1 cellular context compared by ENCODE assay signal in the genomic region with DNA sequence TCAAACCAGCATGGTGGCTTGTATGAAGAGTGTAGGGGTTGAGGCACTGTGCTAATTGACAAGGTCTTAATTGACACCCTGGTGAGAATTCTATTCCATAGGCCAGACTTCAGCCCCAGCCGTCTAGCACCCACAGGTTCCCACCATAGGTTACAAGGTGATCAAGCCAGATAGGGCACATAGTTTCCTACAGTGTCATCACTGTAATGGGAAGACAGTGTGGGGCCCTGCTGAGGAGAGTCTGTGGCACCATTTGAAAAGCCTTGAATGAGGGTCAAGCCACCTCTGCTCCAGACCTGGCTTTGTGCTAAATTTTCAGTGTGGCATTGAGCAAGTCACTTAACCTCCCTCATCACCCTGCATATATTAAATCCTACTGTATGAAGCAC.
TF ChIP-seq lines count a peak whose summit lies in the region.

No MANE protein-coding gene starts in this region.

TF ChIP-seq in K562, 482 proteins besides CTCF, POLR2A, EP300 and RAD21:
- no peak for TF ChIP-seq NFIX (CRISPR knock-in tag; IDR thresholded peaks at IDR 0.05; ENCODE audit: low read depth)
- TF ChIP-seq FOXK1 (CRISPR knock-in tag; IDR thresholded peaks at IDR 0.05; ENCODE audit: borderline replicate concordance): no peak
- 0 out of 2 replicates have a peak, but pooled peaks have one; percentile 26 for TF ChIP-seq ZFX (CRISPR knock-in tag; IDR thresholded peaks at IDR 0.05)
- TF ChIP-seq ZBTB5 (IDR thresholded peaks at IDR 0.05): no peak
- TF ChIP-seq CEBPG (CRISPR knock-in tag; IDR thresholded peaks at IDR 0.05): peak; percentile 36; the same call in 1 of the 2 replicates
- TF ChIP-seq CEBPG (tag; conservative IDR thresholded peaks at IDR 0.05 in 1 of 2, IDR thresholded peaks at IDR 0.05 in 1 of 2): no peak
- TF ChIP-seq ATF3 (IDR thresholded peaks at IDR 0.05): no peak
- no peak for TF ChIP-seq ATF3 (CRISPR knock-in tag; conservative IDR thresholded peaks at IDR 0.05)
- peak; percentile 43 for TF ChIP-seq TCF3 (CRISPR knock-in tag; IDR thresholded peaks at IDR 0.05)
- TF ChIP-seq, protein P1, sequence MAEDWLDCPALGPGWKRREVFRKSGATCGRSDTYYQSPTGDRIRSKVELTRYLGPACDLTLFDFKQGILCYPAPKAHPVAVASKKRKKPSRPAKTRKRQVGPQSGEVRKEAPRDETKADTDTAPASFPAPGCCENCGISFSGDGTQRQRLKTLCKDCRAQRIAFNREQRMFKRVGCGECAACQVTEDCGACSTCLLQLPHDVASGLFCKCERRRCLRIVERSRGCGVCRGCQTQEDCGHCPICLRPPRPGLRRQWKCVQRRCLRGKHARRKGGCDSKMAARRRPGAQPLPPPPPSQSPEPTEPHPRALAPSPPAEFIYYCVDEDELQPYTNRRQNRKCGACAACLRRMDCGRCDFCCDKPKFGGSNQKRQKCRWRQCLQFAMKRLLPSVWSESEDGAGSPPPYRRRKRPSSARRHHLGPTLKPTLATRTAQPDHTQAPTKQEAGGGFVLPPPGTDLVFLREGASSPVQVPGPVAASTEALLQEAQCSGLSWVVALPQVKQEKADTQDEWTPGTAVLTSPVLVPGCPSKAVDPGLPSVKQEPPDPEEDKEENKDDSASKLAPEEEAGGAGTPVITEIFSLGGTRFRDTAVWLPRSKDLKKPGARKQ (CRISPR knock-in tag; IDR thresholded peaks at IDR 0.05): no peak
- TF ChIP-seq SMAD2 (IDR thresholded peaks at IDR 0.05; ENCODE audit: low read depth, low read length): no peak
- 0 out of 2 replicates have a peak, but pooled peaks have one; percentile 13 for TF ChIP-seq ARID1B (IDR thresholded peaks at IDR 0.05)
- no peak for TF ChIP-seq STAG1 (CRISPR knock-in tag; IDR thresholded peaks at IDR 0.05; ENCODE audit: borderline replicate concordance)
- peak; percentile 33; the same call in 1 of the 2 replicates for TF ChIP-seq TAL1 (IDR thresholded peaks at IDR 0.05)
- TF ChIP-seq TEAD4 (IDR thresholded peaks at IDR 0.05; ENCODE audit: low read length): peak; percentile 43; the same call in 1 of the 2 replicates
- no peak for TF ChIP-seq TEAD4 (CRISPR knock-in tag; IDR thresholded peaks at IDR 0.05; ENCODE audit: borderline replicate concordance)
- 0 out of 2 replicates have a peak, but pooled peaks have one; percentile 30 for TF ChIP-seq FOSL1 (tag; conservative IDR thresholded peaks at IDR 0.05)
- peak; percentile 11; the same call in 1 of the 2 replicates for TF ChIP-seq CBFA2T2 (conservative IDR thresholded peaks at IDR 0.05)
- TF ChIP-seq CBFA2T3 (IDR thresholded peaks at IDR 0.05): peak; percentile 44; the same call in 1 of the 2 replicates
